ENCODE assay signal across 13 cellular contexts in genomic region chr3:190064112-190064511, GRCh38. TPM values are rescaled to one million over a fixed set of nuclear protein-coding genes. Genes with fewer than 3 reads are reported as not detected.
DNase-seq lines count a peak whose midpoint lies in the region; ATAC-seq and TF ChIP-seq lines count a peak whose summit lies in the region.
"Had no signal": no experiment of that assay in that cellular context is flagged by ENCODE, and none has a peak within 500 bp of the region (broad histone marks: within the 10 kb centered on the region; RNA-seq: fewer than 3 reads in every experiment).

No MANE protein-coding gene starts in this region.

- H3K4me3 ChIP-seq in AG10803 (ENCODE audit: low read length) (no peak overlapping the region), PC-3 (ENCODE audit: low read length) (no peak overlapping the region), osteoblast (ENCODE audit: insufficient read depth, low read length) (no peak overlapping the region)
- H3K4me3 ChIP-seq: gastrocnemius medialis had no signal

- POLR2A ChIA-PET in PC-3 (lab: Charles Lee; ENCODE audit: unreplicated experiment): interaction anchor here (0.7 kb wide), 2 partner anchors 10 to 14 kb away, joined by 10 to 18 read pairs; no protein-coding TSS in a partner anchor

- CTCF ChIA-PET in PC-3 (lab: Charles Lee): interaction anchor here (0.6 to 1.0 kb wide), 4 partner anchors 17 to 57 kb away, joined by 3 to 4 read pairs (median 4); no protein-coding TSS in a partner anchor

- H4K20me1 ChIP-seq in PC-3 (ENCODE audit: low read length) (no peaks in the 10 kb centered on the region), osteoblast (ENCODE audit: insufficient read depth, low read length) (no peaks in the 10 kb centered on the region)

- no peaks in the 10 kb centered on the region for H3K79me2 ChIP-seq in PC-3 (ENCODE audit: low read length)
- no peaks in the 10 kb centered on the region for H3K79me2 ChIP-seq in osteoblast (ENCODE audit: insufficient read depth, low read length)

- ATAC-seq in PC-3 (peak; percentile 99), GM19324 (IDR thresholded peaks at IDR 0.05; ENCODE audit: low FRiP score, unreplicated experiment) (no peak), HG02588 (IDR thresholded peaks at IDR 0.05; ENCODE audit: unreplicated experiment) (no peak), HG02938 (IDR thresholded peaks at IDR 0.05; ENCODE audit: unreplicated experiment) (no peak)
- ATAC-seq: activated CD4-positive, CD25-positive, alpha-beta regulatory T cell treated with anti-CD3 and anti-CD28 coated beads, Interleukin-2, amount 50 U/mL, for 24 hours; CD8-positive, alpha-beta T cell; gastrocnemius medialis had no signal

- no peak overlapping the region for H3K9ac ChIP-seq in PC-3 (ENCODE audit: low read length)

- H3K27me3 ChIP-seq in PC-3 (ENCODE audit: low read length): no peaks in the 10 kb centered on the region
- H3K27me3 ChIP-seq in osteoblast (ENCODE audit: insufficient read depth, low read length): no peaks in the 10 kb centered on the region
- H3K27me3 ChIP-seq: gastrocnemius medialis had no signal

- no peaks in the 10 kb centered on the region for H3K36me3 ChIP-seq in PC-3 (ENCODE audit: low read depth, low read length)
- no peaks in the 10 kb centered on the region for H3K36me3 ChIP-seq in osteoblast (ENCODE audit: insufficient read depth, low read length)
- H3K36me3 ChIP-seq: gastrocnemius medialis had no signal

- no TSS peak for BruUV-seq in PC-3 (replicated peaks; lab: Mats Ljungman, UMichigan)

- H3K4me1 ChIP-seq in PC-3 (ENCODE audit: insufficient read depth, low read length) (peaks cover 18% of the 10 kb centered on the region), osteoblast (ENCODE audit: insufficient read depth, low read length) (peaks cover 25% of the 10 kb centered on the region)
- H3K4me1 ChIP-seq: gastrocnemius medialis had no signal

- no peak overlapping the region for H2AFZ ChIP-seq in PC-3 (ENCODE audit: low read length)
- no peak overlapping the region for H2AFZ ChIP-seq in osteoblast (ENCODE audit: low read length)

- peak; percentile 88 for DNase-seq in AG10803 (ENCODE audit: low read depth)
- peak; percentile 96 for DNase-seq in PC-3
- DNase-seq in epithelial cell of prostate (ENCODE audit: low read depth, low spot score): peak; percentile 68
- DNase-seq in osteoblast (ENCODE audit: insufficient read length, low spot score, missing footprints): peak; percentile 32
- no peak for DNase-seq in NCI-H82 (lab: John Stamatoyannopoulos, UW)
- DNase-seq: CD8-positive, alpha-beta T cell; gastrocnemius medialis; NCI-H187; stimulated activated naive CD4-positive, alpha-beta T cell treated with Interleukin-2 at 50 U/mL for 16 hours had no signal

- H3K4me2 ChIP-seq in PC-3 (ENCODE audit: low read length): 0 out of 2 replicates have a peak overlapping the region, but pooled peaks have one; percentile 12
- no peak overlapping the region for H3K4me2 ChIP-seq in osteoblast (ENCODE audit: insufficient read depth, low read length)

- TF ChIP-seq CTCF in AG10803 (conservative IDR thresholded peaks at IDR 0.05; ENCODE audit: low read length) (no peak), PC-3 (conservative IDR thresholded peaks at IDR 0.05; ENCODE audit: low read depth, low read length) (no peak), osteoblast (IDR thresholded peaks at IDR 0.05; ENCODE audit: extremely low read depth, low read depth, low read length) (no peak)

- intact Hi-C loops in PC-3 (cut with micrococcal nuclease): no loop called here

- peak overlapping the region; percentile 36 for H3K27ac ChIP-seq in PC-3 (ENCODE audit: low read length)
- H3K27ac ChIP-seq in epithelial cell of prostate: peak overlapping the region; percentile 27
- peak overlapping the region; percentile 53 for H3K27ac ChIP-seq in osteoblast (ENCODE audit: low read depth, low read length)
- H3K27ac ChIP-seq: gastrocnemius medialis had no signal

- 0 out of 2 replicates have a peak, but pooled peaks cover 1% of the 10 kb centered on the region for H3K9me2 ChIP-seq in PC-3 (replicated peaks; ENCODE audit: low read length)

- H3K9me3 ChIP-seq in PC-3 (ENCODE audit: low read length) (no peaks in the 10 kb centered on the region), osteoblast (ENCODE audit: low read depth, low read length) (no peaks in the 10 kb centered on the region)
- H3K9me3 ChIP-seq: gastrocnemius medialis had no signal

- H3F3A ChIP-seq in PC-3 (ENCODE audit: low read length, unreplicated experiment): no peaks in the 10 kb centered on the region

RNA-seq across cellular contexts. Expression of gene P3H2, which starts 56.6 kb away (rescaled TPM):
- total RNA-seq in PC-3 (2014; rRNA removed) (4.5 and 11.4 TPM in 2 replicates), osteoblast (8.3 and 13.4 TPM in 2 replicates)
- total RNA-seq: CD8-positive, alpha-beta T cell had no signal
